8 cellular contexts compared by ENCODE assay signal in genomic region chr6:90295854-90296345, GRCh38. TPM values are rescaled to one million over a fixed set of nuclear protein-coding genes. Genes with fewer than 3 reads are reported as not detected.
DNase-seq lines count a peak whose midpoint lies in the region; ATAC-seq and TF ChIP-seq lines count a peak whose summit lies in the region.

No MANE protein-coding gene starts in this region.

- WGBS in endodermal cell (ENCODE audit: insufficient coverage in 1 of 2, insufficient read length in 1 of 2), 2 experiments = 0% methylated on average over 14 to 59 of the region's 59 CpGs

- DNase-seq in G401 (ENCODE audit: low spot score) (peak; percentile 68), NCI-H524 treated with DMSO at 0.1 percent for 48 hours (lab: John Stamatoyannopoulos, UW) (peak; percentile 9), endodermal cell (peak; percentile 84), memory B cell (ENCODE audit: low spot score in 2 of 2) (peak; percentile 72 to 73), KG1 (lab: John Stamatoyannopoulos, UW) (no peak)
- DNase-seq in activated CD8-positive, alpha-beta memory T cell treated with anti-CD3 and anti-CD28 coated beads, Interleukin-2, amount 10 ng/mL, durations not matched to agents 7 days and 5 days = peak; percentile 81
- peak; percentile 43 for DNase-seq in stimulated activated CD8-positive, alpha-beta memory T cell treated with anti-CD3 and anti-CD28 coated beads, Interleukin-15, amount 100 ng/mL, for 1 hour (ENCODE audit: low read depth)

- ATAC-seq in HG02885 (IDR thresholded peaks at IDR 0.05; ENCODE audit: poor library complexity, unreplicated experiment) = peak; percentile 46
- ATAC-seq in activated CD8-positive, alpha-beta memory T cell treated with anti-CD3 and anti-CD28 coated beads, Interleukin-2, amount 10 ng/mL, durations not matched to agents 7 days and 5 days = peak; percentile 67
- ATAC-seq in memory B cell (ENCODE audit: low read depth) = peak; percentile 55

- peaks cover 54% of the 10 kb centered on the region for H3K27me3 Mint-ChIP-seq in activated CD8-positive, alpha-beta memory T cell treated with anti-CD3 and anti-CD28 coated beads, Interleukin-2, amount 10 ng/mL, durations not matched to agents 7 days and 5 days
- H3K27me3 Mint-ChIP-seq in endodermal cell (ENCODE audit: insufficient read depth) = peaks cover 40% of the 10 kb centered on the region
- no peaks in the 10 kb centered on the region for H3K27me3 Mint-ChIP-seq in memory B cell

- peak overlapping the region; percentile 85 for H3K27ac Mint-ChIP-seq in activated CD8-positive, alpha-beta memory T cell treated with anti-CD3 and anti-CD28 coated beads, Interleukin-2, amount 10 ng/mL, durations not matched to agents 7 days and 5 days
- no peak overlapping the region for H3K27ac Mint-ChIP-seq in endodermal cell
- H3K27ac Mint-ChIP-seq in memory B cell = peak overlapping the region; percentile 97

- H3K4me3 Mint-ChIP-seq in activated CD8-positive, alpha-beta memory T cell treated with anti-CD3 and anti-CD28 coated beads, Interleukin-2, amount 10 ng/mL, durations not matched to agents 7 days and 5 days = peak overlapping the region; percentile 84
- peak overlapping the region; percentile 70 for H3K4me3 Mint-ChIP-seq in endodermal cell
- H3K4me3 Mint-ChIP-seq in memory B cell = peak overlapping the region; percentile 94

- peaks cover 11% of the 10 kb centered on the region for H3K4me1 ChIP-seq in endodermal cell (ENCODE audit: control insufficient read depth, insufficient read depth, low read length)

- no peaks in the 10 kb centered on the region for H3K9me3 ChIP-seq in endodermal cell (ENCODE audit: control insufficient read depth, low read length)

- H3K9me3 Mint-ChIP-seq in activated CD8-positive, alpha-beta memory T cell treated with anti-CD3 and anti-CD28 coated beads, Interleukin-2, amount 10 ng/mL, durations not matched to agents 7 days and 5 days (ENCODE audit: low read depth) = no peaks in the 10 kb centered on the region
- H3K9me3 Mint-ChIP-seq in endodermal cell = no peaks in the 10 kb centered on the region
- no peaks in the 10 kb centered on the region for H3K9me3 Mint-ChIP-seq in memory B cell

- in situ Hi-C loops in G401 (cut with HindIII; ENCODE audit: low sequenced_read_pairs) = no loop called here

- peaks cover 7% of the 10 kb centered on the region for H3K36me3 Mint-ChIP-seq in activated CD8-positive, alpha-beta memory T cell treated with anti-CD3 and anti-CD28 coated beads, Interleukin-2, amount 10 ng/mL, durations not matched to agents 7 days and 5 days
- H3K36me3 Mint-ChIP-seq in endodermal cell (ENCODE audit: low read depth) = peaks cover 2% of the 10 kb centered on the region
- H3K36me3 Mint-ChIP-seq in memory B cell = peaks cover 2% of the 10 kb centered on the region

- H3K27me3 ChIP-seq in endodermal cell (ENCODE audit: control insufficient read depth, insufficient read depth, low read length, poor library complexity, severe bottlenecking) = peaks cover 27% of the 10 kb centered on the region

- peaks cover 26% of the 10 kb centered on the region for H3K4me1 Mint-ChIP-seq in activated CD8-positive, alpha-beta memory T cell treated with anti-CD3 and anti-CD28 coated beads, Interleukin-2, amount 10 ng/mL, durations not matched to agents 7 days and 5 days
- H3K4me1 Mint-ChIP-seq in endodermal cell = peaks cover 45% of the 10 kb centered on the region
- peaks cover 25% of the 10 kb centered on the region for H3K4me1 Mint-ChIP-seq in memory B cell

- H3K4me3 ChIP-seq in endodermal cell (ENCODE audit: low read length) = peak overlapping the region; percentile 85

- peak; percentile 18 for TF ChIP-seq CTCF in endodermal cell (conservative IDR thresholded peaks at IDR 0.05)

- H3K27ac ChIP-seq in endodermal cell (ENCODE audit: low read depth, low read length) = no peak overlapping the region

- H3K9ac ChIP-seq in endodermal cell (ENCODE audit: extremely low read depth, low read length, poor library complexity, severe bottlenecking) = peak overlapping the region; percentile 7

- CTCF ChIA-PET in activated CD8-positive, alpha-beta memory T cell treated with anti-CD3 and anti-CD28 coated beads, Interleukin-2, amount 10 ng/mL, durations not matched to agents 7 days and 5 days (lab: Charles Lee) = interaction anchor here (0.7 to 15.2 kb wide), 13 partner anchors 9 to 355 kb away, joined by 3 to 258 read pairs (median 4); no protein-coding TSS in a partner anchor

- no peaks in the 10 kb centered on the region for H3K36me3 ChIP-seq in endodermal cell (ENCODE audit: control insufficient read depth, insufficient read depth, low read length)

RNA-seq across cellular contexts. Expression of gene BACH2, which starts 0.7 kb away (rescaled TPM):
- total RNA-seq in G401 (2014; rRNA removed; shearing (Covaris generic)) = 0.37 and 0.71 TPM in 2 replicates
- 10 to 100 TPM; 21.5 to 22.6 TPM for total RNA-seq in activated CD8-positive, alpha-beta memory T cell treated with anti-CD3 and anti-CD28 coated beads, Interleukin-2, amount 10 ng/mL, durations not matched to agents 7 days and 5 days
- 10 to 100 TPM; 11.0 to 22.3 TPM for total RNA-seq in endodermal cell
- 11.1 TPM for polyA plus RNA-seq in endodermal cell (2013, experiment 1 of 2)
- polyA plus RNA-seq in endodermal cell (2013, experiment 2 of 2) = 10.0 TPM
